Comparison of ENCODE assay signal across 25 cellular contexts in genomic region chr1:44261475-44261853, GRCh38. TPM values are rescaled to one million over a fixed set of nuclear protein-coding genes. Genes with fewer than 3 reads are reported as not detected.
DNase-seq lines count a peak whose midpoint lies in the region; ATAC-seq and TF ChIP-seq lines count a peak whose summit lies in the region.
"Had no signal": no experiment of that assay in that cellular context is flagged by ENCODE, and none has a peak within 500 bp of the region (broad histone marks: within the 10 kb centered on the region; RNA-seq: fewer than 3 reads in every experiment).

No MANE protein-coding gene starts in this region.

- peaks cover 23% of the 10 kb centered on the region for H3F3A ChIP-seq in neural progenitor cell (ENCODE audit: low read depth)

- H3K36me3 ChIP-seq in H7 (replicated peaks; ENCODE audit: control insufficient read depth, insufficient read depth, low read length) (no peaks in the 10 kb centered on the region), neural progenitor cell (no peaks in the 10 kb centered on the region)
- peaks cover 0 to 5% (median 0%) of the 10 kb centered on the region in 3 experiments for H3K36me3 ChIP-seq in naive thymus-derived CD4-positive, alpha-beta T cell (ENCODE audit: control insufficient read depth in 2 of 3, insufficient read depth in 3 of 3, low read length in 3 of 3)
- H3K36me3 ChIP-seq: MG63, right atrium auricular region had no signal

- H3K4me1 Mint-ChIP-seq in brain (peaks cover 66% of the 10 kb centered on the region), neural progenitor cell (peaks cover 35% of the 10 kb centered on the region)
- H3K4me1 Mint-ChIP-seq in naive thymus-derived CD4-positive, alpha-beta T cell = peaks cover 14 to 33% (median 28%) of the 10 kb centered on the region in 7 donors

- no peak for TF ChIP-seq CTCF in brain (conservative IDR thresholded peaks at IDR 0.05)
- no peak for TF ChIP-seq CTCF in neural progenitor cell (IDR thresholded peaks at IDR 0.05)

- H3K9ac ChIP-seq in neural progenitor cell = no peak overlapping the region

- H3K4me3 ChIP-seq in H7 (ENCODE audit: insufficient read depth, low read depth, low read length) (no peak overlapping the region), neural progenitor cell (no peak overlapping the region)
- H3K4me3 ChIP-seq in naive thymus-derived CD4-positive, alpha-beta T cell (ENCODE audit: low read length) = no peak overlapping the region
- H3K4me3 ChIP-seq: esophagus muscularis mucosa, gastrocnemius medialis, MG63, right atrium auricular region, spleen, testis had no signal

- no peaks in the 10 kb centered on the region for H3K9me3 ChIP-seq in neural progenitor cell (ENCODE audit: low read depth)
- no peaks in the 10 kb centered on the region for H3K9me3 ChIP-seq in naive thymus-derived CD4-positive, alpha-beta T cell (ENCODE audit: control insufficient read depth in 2 of 3, low read length in 3 of 3)
- H3K9me3 ChIP-seq: esophagus muscularis mucosa, gastrocnemius medialis, MG63, right atrium auricular region, spleen, testis had no signal

- H4K20me1 ChIP-seq in neural progenitor cell (ENCODE audit: low read depth) = peaks cover 59% of the 10 kb centered on the region

- H3K4me3 Mint-ChIP-seq in brain = peak overlapping the region in 2 of 5 experiments; percentile 1 to 14
- peak overlapping the region; percentile 8 for H3K4me3 Mint-ChIP-seq in neural progenitor cell
- no peak overlapping the region for H3K4me3 Mint-ChIP-seq in naive thymus-derived CD4-positive, alpha-beta T cell
- H3K4me3 Mint-ChIP-seq: activated CD8-positive, alpha-beta T cell treated with anti-CD3 and anti-CD28 coated beads, Interleukin-2, amount 10 ng/mL, durations not matched to agents 7 days and 5 days had no signal

- H3K27me3 Mint-ChIP-seq in brain = no peaks in the 10 kb centered on the region
- no peaks in the 10 kb centered on the region for H3K27me3 Mint-ChIP-seq in neural progenitor cell (ENCODE audit: insufficient read depth, low read depth)
- no peaks in the 10 kb centered on the region for H3K27me3 Mint-ChIP-seq in naive thymus-derived CD4-positive, alpha-beta T cell

- peak overlapping the region; percentile 66 for H3K4me2 ChIP-seq in neural progenitor cell

- POLR2A ChIA-PET in naive thymus-derived CD4-positive, alpha-beta T cell (lab: Charles Lee) = no interaction called here

- no peaks in the 10 kb centered on the region for H3K9me3 Mint-ChIP-seq in brain
- no peaks in the 10 kb centered on the region for H3K9me3 Mint-ChIP-seq in neural progenitor cell
- H3K9me3 Mint-ChIP-seq in naive thymus-derived CD4-positive, alpha-beta T cell = no peaks in the 10 kb centered on the region

- H3K27me3 ChIP-seq in H7 (ENCODE audit: control insufficient read depth, insufficient read depth, low read length) = no peaks in the 10 kb centered on the region
- no peaks in the 10 kb centered on the region for H3K27me3 ChIP-seq in neural progenitor cell
- no peaks in the 10 kb centered on the region for H3K27me3 ChIP-seq in naive thymus-derived CD4-positive, alpha-beta T cell (ENCODE audit: control insufficient read depth in 2 of 2, insufficient read depth in 2 of 2, low read length in 2 of 2)
- H3K27me3 ChIP-seq: esophagus muscularis mucosa, gastrocnemius medialis, MG63, right atrium auricular region, spleen, testis had no signal

- ATAC-seq in GM21619 (IDR thresholded peaks at IDR 0.05; ENCODE audit: unreplicated experiment) = no peak
- ATAC-seq in naive thymus-derived CD4-positive, alpha-beta T cell = no peak
- ATAC-seq: activated CD8-positive, alpha-beta T cell treated with anti-CD3 and anti-CD28 coated beads, Interleukin-2, amount 10 ng/mL, durations not matched to agents 7 days and 5 days; gastrocnemius medialis had no signal

- peaks cover 3% of the 10 kb centered on the region for H3K79me2 ChIP-seq in neural progenitor cell (ENCODE audit: low read depth)

- H3K4me1 ChIP-seq in neural progenitor cell = peaks cover 36% of the 10 kb centered on the region
- no peaks in the 10 kb centered on the region for H3K4me1 ChIP-seq in naive thymus-derived CD4-positive, alpha-beta T cell (ENCODE audit: control insufficient read depth in 2 of 2, insufficient read depth in 2 of 2, low read length in 2 of 2)
- H3K4me1 ChIP-seq: gastrocnemius medialis, testis had no signal

- H3K27ac ChIP-seq in neural progenitor cell = peak overlapping the region; percentile 77
- H3K27ac ChIP-seq in naive thymus-derived CD4-positive, alpha-beta T cell (ENCODE audit: low read depth, low read length) = no peak overlapping the region
- H3K27ac ChIP-seq: esophagus muscularis mucosa, gastrocnemius medialis, right atrium auricular region, testis had no signal

- peak overlapping the region in 4 of 5 experiments; percentile 26 to 89 (median 40) for H3K27ac Mint-ChIP-seq in brain
- H3K27ac Mint-ChIP-seq in neural progenitor cell = no peak overlapping the region
- H3K27ac Mint-ChIP-seq in naive thymus-derived CD4-positive, alpha-beta T cell = peak overlapping the region in 1 of 9 donors; percentile 46
- H3K27ac Mint-ChIP-seq: activated CD8-positive, alpha-beta T cell treated with anti-CD3 and anti-CD28 coated beads, Interleukin-2, amount 10 ng/mL, durations not matched to agents 7 days and 5 days had no signal

- DNase-seq in H7 (peak; percentile 70), iPS-NIHi11 (ENCODE audit: low spot score) (peak; percentile 44), neural progenitor cell (ENCODE audit: low spot score) (peak; percentile 75)
- DNase-seq in stimulated activated CD4-positive, alpha-beta T cell treated with anti-CD3 and anti-CD28 coated beads, Interleukin-2, amount 100 ng/mL, for 24 hours = no peak
- DNase-seq in naive thymus-derived CD4-positive, alpha-beta T cell = no peak
- DNase-seq in central memory CD4-positive, alpha-beta T cell = no peak
- DNase-seq: ACHN; activated CD8-positive, alpha-beta T cell treated with anti-CD3 and anti-CD28 coated beads, Interleukin-2, amount 10 ng/mL, durations not matched to agents 7 days and 5 days; activated effector memory CD4-positive, alpha-beta T cell treated with anti-CD3 and anti-CD28 coated beads, Interleukin-2, amount 50 U/mL, for 16 hours; activated T-cell treated with anti-CD3 and anti-CD28 coated beads for 4 hours; effector CD4-positive, alpha-beta T cell; EL; gastrocnemius medialis; hippocampal formation; MG63; NCI-H2081 treated with DMSO at 0.1 percent for 48 hours; NK-92 treated with Interleukin-12 subunit alpha and Interleukin-12 subunit beta, amount 100 ng/mL, for 24 hours; spleen; stimulated activated CD4-positive, alpha-beta T cell treated with anti-CD3 and anti-CD28 coated beads, Interleukin-4, amount 100 ng/mL, for 4 hours; stimulated activated naive CD4-positive, alpha-beta T cell treated with Interleukin-2 at 50 U/mL for 16 hours; testis had no signal

- CTCF ChIA-PET in naive thymus-derived CD4-positive, alpha-beta T cell (lab: Charles Lee) = no interaction called here

- intact Hi-C loops in naive thymus-derived CD4-positive, alpha-beta T cell (cut with micrococcal nuclease) = no loop called here

- no peak overlapping the region for H2AFZ ChIP-seq in neural progenitor cell (replicated peaks)

- H3K36me3 Mint-ChIP-seq in brain = no peaks in the 10 kb centered on the region
- H3K36me3 Mint-ChIP-seq in neural progenitor cell = peaks cover 2% of the 10 kb centered on the region
- peaks cover 0 to 29% (median 0%) of the 10 kb centered on the region in 5 donors for H3K36me3 Mint-ChIP-seq in naive thymus-derived CD4-positive, alpha-beta T cell

RNA-seq across cellular contexts. Expression of gene DMAP1, which starts 48.2 kb away (rescaled TPM):
- 20.7 and 25.5 TPM in 2 replicates for total RNA-seq in H7 (2014; rRNA removed; shearing (Covaris generic))
- 69.6 TPM for polyA plus RNA-seq in brain (ENCODE audit: insufficient read depth, low read depth, low replicate concordance)
- total RNA-seq in neural progenitor cell (ENCODE audit: low replicate concordance) = 22.3 and 29.8 TPM in 2 replicates
- 10 to 100 TPM; 46.3 to 96.2 (median 66.7) TPM for total RNA-seq in naive thymus-derived CD4-positive, alpha-beta T cell
- polyA plus RNA-seq in naive thymus-derived CD4-positive, alpha-beta T cell = 10 to 100 TPM; 42.3 to 60.0 TPM

Comparison
In these comparisons a context has a peak if more than half of its experiments do, and no peak if none do; other contexts are left out.
1. DNase-seq: peak in H7 (single experiment), iPS-NIHi11 (single experiment) and neural progenitor cell (single experiment); none in stimulated activated CD4-positive, alpha-beta T cell treated with anti-CD3 and anti-CD28 coated beads, Interleukin-2, amount 100 ng/mL, for 24 hours (0 of 2), naive thymus-derived CD4-positive, alpha-beta T cell (0 of 9) and central memory CD4-positive, alpha-beta T cell (single experiment).